12 cellular contexts compared by ENCODE assay signal in the genomic region with DNA sequence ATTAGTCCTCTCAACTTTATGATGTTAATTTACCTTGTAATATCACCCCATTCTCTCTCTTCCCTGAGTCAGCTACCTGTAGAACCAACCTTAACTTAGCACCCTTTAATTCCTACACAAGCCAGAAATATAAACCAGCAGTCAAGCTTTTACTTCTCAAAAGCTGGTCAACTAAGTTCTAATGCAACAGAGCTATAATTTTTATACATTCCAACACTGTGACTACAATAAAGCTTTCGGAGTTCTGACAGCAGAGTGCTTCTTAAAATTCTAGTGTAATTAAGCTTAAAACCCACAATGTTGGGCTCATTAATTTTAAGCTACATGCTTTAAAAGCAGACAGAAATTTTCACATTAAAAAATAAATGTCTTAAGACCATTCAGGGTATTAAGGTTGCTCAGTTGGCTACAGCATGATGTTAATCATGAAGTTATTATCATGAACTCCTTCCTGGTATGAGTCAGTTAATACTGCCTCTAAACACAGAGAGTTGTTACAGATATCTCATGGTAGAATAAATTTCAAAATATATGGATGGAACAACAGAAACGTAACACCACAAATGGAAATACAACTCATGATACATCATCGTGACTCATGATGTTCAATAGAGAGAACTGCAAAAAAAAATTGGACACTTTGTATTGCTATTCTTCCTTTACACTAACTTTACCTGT.
DNase-seq lines count a peak whose midpoint lies in the region; ATAC-seq and TF ChIP-seq lines count a peak whose summit lies in the region.
"Had no signal": no experiment of that assay in that cellular context is flagged by ENCODE, and none has a peak within 500 bp of the region (broad histone marks: within the 10 kb centered on the region; RNA-seq: fewer than 3 reads in every experiment).

No MANE protein-coding gene starts in this region.

- H3K36me3 Mint-ChIP-seq in naive thymus-derived CD8-positive, alpha-beta T cell = no peaks in the 10 kb centered on the region

- ATAC-seq in RWPE2 (ENCODE audit: low read depth) = peak; percentile 98
- ATAC-seq in naive thymus-derived CD8-positive, alpha-beta T cell = no peak
- ATAC-seq: left ventricle myocardium superior had no signal

- H3K4me3 Mint-ChIP-seq in naive thymus-derived CD8-positive, alpha-beta T cell = no peak overlapping the region

- no peak overlapping the region for H2AFZ ChIP-seq in fibroblast of lung (ENCODE audit: low read length)

- H4K20me1 ChIP-seq in fibroblast of lung (ENCODE audit: control insufficient read depth, extremely low read depth, insufficient read depth, low read length) = no peaks in the 10 kb centered on the region

- POLR2A ChIA-PET in naive thymus-derived CD8-positive, alpha-beta T cell (lab: Charles Lee) = interaction anchor here (0.7 kb wide), 1 partner anchor 328 kb away, joined by 3 read pairs; no protein-coding TSS in a partner anchor

- H3K4me2 ChIP-seq in fibroblast of lung (ENCODE audit: extremely low read depth, insufficient read depth, low read length) = no peak overlapping the region

- no peak for TF ChIP-seq CTCF in RWPE2 (IDR thresholded peaks at IDR 0.05; ENCODE audit: poor library complexity, severe bottlenecking)
- no peak for TF ChIP-seq CTCF in fibroblast of lung (conservative IDR thresholded peaks at IDR 0.05 in 1 of 2, IDR thresholded peaks at IDR 0.05 in 1 of 2; ENCODE audit: low read depth in 1 of 2, low read length in 2 of 2)

- no peaks in the 10 kb centered on the region for H3K4me1 Mint-ChIP-seq in naive thymus-derived CD8-positive, alpha-beta T cell

- H3K27me3 ChIP-seq in RWPE2 (ENCODE audit: insufficient read depth, poor library complexity, severe bottlenecking) (no peaks in the 10 kb centered on the region), fibroblast of lung (ENCODE audit: control insufficient read depth, insufficient read depth, low read length) (no peaks in the 10 kb centered on the region)

- H3K9me3 ChIP-seq in RWPE2 (ENCODE audit: severe bottlenecking) (no peaks in the 10 kb centered on the region), fibroblast of lung (ENCODE audit: control insufficient read depth, insufficient read depth, low read depth, low read length) (no peaks in the 10 kb centered on the region)

- peaks cover 16% of the 10 kb centered on the region for H3K4me1 ChIP-seq in RWPE2 (ENCODE audit: insufficient read depth, poor library complexity, severe bottlenecking)
- no peaks in the 10 kb centered on the region for H3K4me1 ChIP-seq in fibroblast of lung (ENCODE audit: control insufficient read depth, extremely low read depth, insufficient read depth, low read length)

- DNase-seq in EH (ENCODE audit: low read depth) (peak; percentile 93), RWPE2 (ENCODE audit: low spot score) (no peak), fibroblast of lung (ENCODE audit: low read depth in 2 of 2) (peak; percentile 95 to 96), renal cortical epithelial cell (ENCODE audit: low read depth) (peak; percentile 98), SIG-M5 treated with dmso at 0.1 percent for 504 hours (lab: John Stamatoyannopoulos, UW; ENCODE audit: unreplicated experiment) (no peak), putamen (ENCODE audit: low spot score) (no peak)
- no peak for DNase-seq in activated CD4-positive, alpha-beta T cell treated with anti-CD3 and anti-CD28 coated beads for 48 hours
- DNase-seq in naive thymus-derived CD8-positive, alpha-beta T cell = no peak
- DNase-seq: left ventricle myocardium superior, NCI-H1105 treated with DMSO at 0.1 percent for 48 hours had no signal

- H3K79me2 ChIP-seq in fibroblast of lung (ENCODE audit: control insufficient read depth, insufficient read depth, low read length) = no peaks in the 10 kb centered on the region

- H3K9ac ChIP-seq in fibroblast of lung (ENCODE audit: insufficient read depth, low read length) = no peak overlapping the region

- no peaks in the 10 kb centered on the region for H3K9me3 Mint-ChIP-seq in naive thymus-derived CD8-positive, alpha-beta T cell
- H3K9me3 Mint-ChIP-seq: activated T-helper 2 cell treated with anti-CD3 and anti-CD28 coated beads, Interferon-gamma antibody, Interleukin-2, Interleukin-4, amounts not matched to agents 10 μg/mL and 5 μg/mL and 100 μg/mL, durations not matched to agents 14 hours and 24 hours and 36 hours had no signal

- H3K27me3 Mint-ChIP-seq in naive thymus-derived CD8-positive, alpha-beta T cell = peaks cover 0 to 4% (median 0%) of the 10 kb centered on the region in 5 donors

- H3K4me3 ChIP-seq in RWPE2 (ENCODE audit: severe bottlenecking) (no peak overlapping the region), fibroblast of lung (replicated peaks in 1 of 4; ENCODE audit: control extremely low read depth in 1 of 4, insufficient read depth in 1 of 4, low read depth in 3 of 4, low read length in 4 of 4) (no peak overlapping the region)
- H3K4me3 ChIP-seq: skin epidermis had no signal

- H3K27ac Mint-ChIP-seq in naive thymus-derived CD8-positive, alpha-beta T cell = no peak overlapping the region
- H3K27ac Mint-ChIP-seq: activated T-helper 2 cell treated with anti-CD3 and anti-CD28 coated beads, Interferon-gamma antibody, Interleukin-2, Interleukin-4, amounts not matched to agents 10 μg/mL and 5 μg/mL and 100 μg/mL, durations not matched to agents 14 hours and 24 hours and 36 hours had no signal

- peak overlapping the region; percentile 71 for H3K27ac ChIP-seq in RWPE2 (ENCODE audit: poor library complexity, severe bottlenecking)
- H3K27ac ChIP-seq in fibroblast of lung (ENCODE audit: insufficient read depth, low read length) = peak overlapping the region; percentile 4
- H3K27ac ChIP-seq: skin epidermis had no signal

- no peaks in the 10 kb centered on the region for H3K36me3 ChIP-seq in RWPE2 (ENCODE audit: low read depth)
- peaks cover 2% of the 10 kb centered on the region for H3K36me3 ChIP-seq in fibroblast of lung (ENCODE audit: control insufficient read depth, insufficient read depth, low read length)

Comparison
In these comparisons a context has a peak if more than half of its experiments do, and no peak if none do; other contexts are left out.
1. DNase-seq: peak in EH (single experiment), fibroblast of lung (2 of 2) and renal cortical epithelial cell (single experiment); none in RWPE2 (single experiment), activated CD4-positive, alpha-beta T cell treated with anti-CD3 and anti-CD28 coated beads for 48 hours (single experiment), naive thymus-derived CD8-positive, alpha-beta T cell (0 of 10), SIG-M5 treated with dmso at 0.1 percent for 504 hours (single experiment) and putamen (single experiment).